In genomic region chr7:101222275-101222830, GRCh38 we compare ENCODE assay signal across 1 cellular context.
TF ChIP-seq lines count a peak whose summit lies in the region.

No MANE protein-coding gene starts in this region.

TF ChIP-seq in GM23338, 12 proteins besides CTCF, POLR2A, EP300 and RAD21:
- TF ChIP-seq ZNF114 (CRISPR knock-in tag; IDR thresholded peaks at IDR 0.05): no peak
- TF ChIP-seq ZNF331 (CRISPR knock-in tag; IDR thresholded peaks at IDR 0.05; ENCODE audit: low read depth): no peak
- TF ChIP-seq, protein P1, sequence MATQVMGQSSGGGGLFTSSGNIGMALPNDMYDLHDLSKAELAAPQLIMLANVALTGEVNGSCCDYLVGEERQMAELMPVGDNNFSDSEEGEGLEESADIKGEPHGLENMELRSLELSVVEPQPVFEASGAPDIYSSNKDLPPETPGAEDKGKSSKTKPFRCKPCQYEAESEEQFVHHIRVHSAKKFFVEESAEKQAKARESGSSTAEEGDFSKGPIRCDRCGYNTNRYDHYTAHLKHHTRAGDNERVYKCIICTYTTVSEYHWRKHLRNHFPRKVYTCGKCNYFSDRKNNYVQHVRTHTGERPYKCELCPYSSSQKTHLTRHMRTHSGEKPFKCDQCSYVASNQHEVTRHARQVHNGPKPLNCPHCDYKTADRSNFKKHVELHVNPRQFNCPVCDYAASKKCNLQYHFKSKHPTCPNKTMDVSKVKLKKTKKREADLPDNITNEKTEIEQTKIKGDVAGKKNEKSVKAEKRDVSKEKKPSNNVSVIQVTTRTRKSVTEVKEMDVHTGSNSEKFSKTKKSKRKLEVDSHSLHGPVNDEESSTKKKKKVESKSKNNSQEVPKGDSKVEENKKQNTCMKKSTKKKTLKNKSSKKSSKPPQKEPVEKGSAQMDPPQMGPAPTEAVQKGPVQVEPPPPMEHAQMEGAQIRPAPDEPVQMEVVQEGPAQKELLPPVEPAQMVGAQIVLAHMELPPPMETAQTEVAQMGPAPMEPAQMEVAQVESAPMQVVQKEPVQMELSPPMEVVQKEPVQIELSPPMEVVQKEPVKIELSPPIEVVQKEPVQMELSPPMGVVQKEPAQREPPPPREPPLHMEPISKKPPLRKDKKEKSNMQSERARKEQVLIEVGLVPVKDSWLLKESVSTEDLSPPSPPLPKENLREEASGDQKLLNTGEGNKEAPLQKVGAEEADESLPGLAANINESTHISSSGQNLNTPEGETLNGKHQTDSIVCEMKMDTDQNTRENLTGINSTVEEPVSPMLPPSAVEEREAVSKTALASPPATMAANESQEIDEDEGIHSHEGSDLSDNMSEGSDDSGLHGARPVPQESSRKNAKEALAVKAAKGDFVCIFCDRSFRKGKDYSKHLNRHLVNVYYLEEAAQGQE (IDR thresholded peaks at IDR 0.05; ENCODE audit: unreplicated experiment): no peak
- TF ChIP-seq, protein P2, sequence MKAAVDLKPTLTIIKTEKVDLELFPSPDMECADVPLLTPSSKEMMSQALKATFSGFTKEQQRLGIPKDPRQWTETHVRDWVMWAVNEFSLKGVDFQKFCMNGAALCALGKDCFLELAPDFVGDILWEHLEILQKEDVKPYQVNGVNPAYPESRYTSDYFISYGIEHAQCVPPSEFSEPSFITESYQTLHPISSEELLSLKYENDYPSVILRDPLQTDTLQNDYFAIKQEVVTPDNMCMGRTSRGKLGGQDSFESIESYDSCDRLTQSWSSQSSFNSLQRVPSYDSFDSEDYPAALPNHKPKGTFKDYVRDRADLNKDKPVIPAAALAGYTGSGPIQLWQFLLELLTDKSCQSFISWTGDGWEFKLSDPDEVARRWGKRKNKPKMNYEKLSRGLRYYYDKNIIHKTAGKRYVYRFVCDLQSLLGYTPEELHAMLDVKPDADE (IDR thresholded peaks at IDR 0.05): no peak
- no peak for TF ChIP-seq STAT1 (IDR thresholded peaks at IDR 0.05; ENCODE audit: unreplicated experiment)
- TF ChIP-seq, protein P3, sequence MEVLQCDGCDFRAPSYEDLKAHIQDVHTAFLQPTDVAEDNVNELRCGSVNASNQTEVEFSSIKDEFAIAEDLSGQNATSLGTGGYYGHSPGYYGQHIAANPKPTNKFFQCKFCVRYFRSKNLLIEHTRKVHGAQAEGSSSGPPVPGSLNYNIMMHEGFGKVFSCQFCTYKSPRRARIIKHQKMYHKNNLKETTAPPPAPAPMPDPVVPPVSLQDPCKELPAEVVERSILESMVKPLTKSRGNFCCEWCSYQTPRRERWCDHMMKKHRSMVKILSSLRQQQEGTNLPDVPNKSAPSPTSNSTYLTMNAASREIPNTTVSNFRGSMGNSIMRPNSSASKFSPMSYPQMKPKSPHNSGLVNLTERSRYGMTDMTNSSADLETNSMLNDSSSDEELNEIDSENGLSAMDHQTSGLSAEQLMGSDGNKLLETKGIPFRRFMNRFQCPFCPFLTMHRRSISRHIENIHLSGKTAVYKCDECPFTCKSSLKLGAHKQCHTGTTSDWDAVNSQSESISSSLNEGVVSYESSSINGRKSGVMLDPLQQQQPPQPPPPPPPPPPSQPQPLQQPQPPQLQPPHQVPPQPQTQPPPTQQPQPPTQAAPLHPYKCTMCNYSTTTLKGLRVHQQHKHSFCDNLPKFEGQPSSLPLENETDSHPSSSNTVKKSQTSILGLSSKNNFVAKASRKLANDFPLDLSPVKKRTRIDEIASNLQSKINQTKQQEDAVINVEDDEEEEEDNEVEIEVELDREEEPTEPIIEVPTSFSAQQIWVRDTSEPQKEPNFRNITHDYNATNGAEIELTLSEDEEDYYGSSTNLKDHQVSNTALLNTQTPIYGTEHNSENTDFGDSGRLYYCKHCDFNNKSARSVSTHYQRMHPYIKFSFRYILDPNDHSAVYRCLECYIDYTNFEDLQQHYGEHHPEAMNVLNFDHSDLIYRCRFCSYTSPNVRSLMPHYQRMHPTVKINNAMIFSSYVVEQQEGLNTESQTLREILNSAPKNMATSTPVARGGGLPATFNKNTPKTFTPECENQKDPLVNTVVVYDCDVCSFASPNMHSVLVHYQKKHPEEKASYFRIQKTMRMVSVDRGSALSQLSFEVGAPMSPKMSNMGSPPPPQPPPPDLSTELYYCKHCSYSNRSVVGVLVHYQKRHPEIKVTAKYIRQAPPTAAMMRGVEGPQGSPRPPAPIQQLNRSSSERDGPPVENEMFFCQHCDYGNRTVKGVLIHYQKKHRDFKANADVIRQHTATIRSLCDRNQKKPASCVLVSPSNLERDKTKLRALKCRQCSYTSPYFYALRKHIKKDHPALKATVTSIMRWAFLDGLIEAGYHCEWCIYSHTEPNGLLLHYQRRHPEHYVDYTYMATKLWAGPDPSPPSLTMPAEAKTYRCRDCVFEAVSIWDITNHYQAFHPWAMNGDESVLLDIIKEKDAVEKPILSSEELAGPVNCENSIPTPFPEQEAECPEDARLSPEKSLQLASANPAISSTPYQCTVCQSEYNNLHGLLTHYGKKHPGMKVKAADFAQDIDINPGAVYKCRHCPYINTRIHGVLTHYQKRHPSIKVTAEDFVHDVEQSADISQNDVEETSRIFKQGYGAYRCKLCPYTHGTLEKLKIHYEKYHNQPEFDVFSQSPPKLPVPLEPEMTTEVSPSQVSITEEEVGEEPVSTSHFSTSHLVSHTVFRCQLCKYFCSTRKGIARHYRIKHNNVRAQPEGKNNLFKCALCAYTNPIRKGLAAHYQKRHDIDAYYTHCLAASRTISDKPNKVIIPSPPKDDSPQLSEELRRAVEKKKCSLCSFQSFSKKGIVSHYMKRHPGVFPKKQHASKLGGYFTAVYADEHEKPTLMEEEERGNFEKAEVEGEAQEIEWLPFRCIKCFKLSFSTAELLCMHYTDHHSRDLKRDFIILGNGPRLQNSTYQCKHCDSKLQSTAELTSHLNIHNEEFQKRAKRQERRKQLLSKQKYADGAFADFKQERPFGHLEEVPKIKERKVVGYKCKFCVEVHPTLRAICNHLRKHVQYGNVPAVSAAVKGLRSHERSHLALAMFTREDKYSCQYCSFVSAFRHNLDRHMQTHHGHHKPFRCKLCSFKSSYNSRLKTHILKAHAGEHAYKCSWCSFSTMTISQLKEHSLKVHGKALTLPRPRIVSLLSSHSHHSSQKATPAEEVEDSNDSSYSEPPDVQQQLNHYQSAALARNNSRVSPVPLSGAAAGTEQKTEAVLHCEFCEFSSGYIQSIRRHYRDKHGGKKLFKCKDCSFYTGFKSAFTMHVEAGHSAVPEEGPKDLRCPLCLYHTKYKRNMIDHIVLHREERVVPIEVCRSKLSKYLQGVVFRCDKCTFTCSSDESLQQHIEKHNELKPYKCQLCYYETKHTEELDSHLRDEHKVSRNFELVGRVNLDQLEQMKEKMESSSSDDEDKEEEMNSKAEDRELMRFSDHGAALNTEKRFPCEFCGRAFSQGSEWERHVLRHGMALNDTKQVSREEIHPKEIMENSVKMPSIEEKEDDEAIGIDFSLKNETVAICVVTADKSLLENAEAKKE (CRISPR knock-in tag; IDR thresholded peaks at IDR 0.05): no peak
- no peak for TF ChIP-seq NANOG (IDR thresholded peaks at IDR 0.05; ENCODE audit: borderline replicate concordance)
- no peak for TF ChIP-seq POLR2AphosphoS5 (IDR thresholded peaks at IDR 0.05; ENCODE audit: low read depth)
- TF ChIP-seq CREB1 (CRISPR knock-in tag; IDR thresholded peaks at IDR 0.05; ENCODE audit: low read depth): no peak
- TF ChIP-seq JUNB (IDR thresholded peaks at IDR 0.05; ENCODE audit: unreplicated experiment): no peak
- TF ChIP-seq EZH2phosphoT487 (IDR thresholded peaks at IDR 0.05; ENCODE audit: unreplicated experiment): no peak
- TF ChIP-seq EZH2 (IDR thresholded peaks at IDR 0.05; ENCODE audit: low read depth, unreplicated experiment): no peak
